Comparison of ENCODE assay signal across 16 cellular contexts in the genomic region with DNA sequence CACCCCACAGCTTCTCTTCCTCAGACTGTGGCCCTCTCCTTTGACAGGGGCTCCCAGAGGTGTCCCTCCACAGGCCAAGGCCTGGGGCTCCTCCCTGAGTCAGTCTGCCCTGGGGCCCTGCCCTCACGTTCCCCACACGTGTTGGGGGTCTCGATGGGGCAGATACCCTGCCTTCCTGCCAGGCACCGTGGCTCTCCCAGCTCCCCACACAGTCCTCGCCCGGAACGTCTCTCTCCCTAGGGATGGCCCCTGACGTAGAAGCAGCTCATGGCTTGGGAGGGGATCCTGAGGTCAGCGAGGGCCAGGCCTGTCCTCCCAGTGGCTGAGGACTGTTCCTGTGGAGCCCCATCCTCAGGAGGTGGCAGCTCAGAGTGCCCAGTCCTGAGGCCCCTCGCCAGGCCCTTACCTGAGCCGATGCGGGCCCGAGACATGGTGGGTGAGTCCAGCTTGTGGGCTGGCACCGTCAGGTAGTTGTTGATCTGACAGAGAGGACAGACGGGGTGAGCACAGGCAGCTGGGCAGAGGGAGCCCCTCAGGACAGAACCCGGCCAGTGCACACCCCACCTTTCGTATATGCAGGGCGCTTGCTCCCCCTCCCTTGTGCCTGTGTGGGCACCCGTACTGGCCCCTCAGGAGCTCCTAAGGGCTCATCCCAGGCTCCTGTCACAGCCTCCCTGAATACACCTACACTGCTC. TPM values are rescaled to one million over a fixed set of nuclear protein-coding genes. Genes with fewer than 3 reads are reported as not detected.
DNase-seq lines count a peak whose midpoint lies in the region; ATAC-seq and TF ChIP-seq lines count a peak whose summit lies in the region.
"Had no signal": no experiment of that assay in that cellular context is flagged by ENCODE, and none has a peak within 500 bp of the region (broad histone marks: within the 10 kb centered on the region; RNA-seq: fewer than 3 reads in every experiment).

No MANE protein-coding gene starts in this region.

- in situ Hi-C loops in brain microvascular endothelial cell (cut with HindIII; ENCODE audit: low pct_ligation_motif_present, low sequenced_read_pairs), result no loop called here

- WGBS in testis, 2 donors, result 59 to 89% methylated on average over 8 to 19 of the region's 19 CpGs

- H3K36me3 Mint-ChIP-seq in activated CD8-positive, alpha-beta T cell treated with anti-CD3 and anti-CD28 coated beads, Interleukin-2, amount 10 ng/mL, durations not matched to agents 7 days and 5 days (ENCODE audit: low read depth), result peaks cover 4% of the 10 kb centered on the region
- peaks cover 8% of the 10 kb centered on the region for H3K36me3 Mint-ChIP-seq in activated CD8-positive, alpha-beta T cell treated with anti-CD3 and anti-CD28 coated beads for 36 hours (ENCODE audit: low read depth)
- peaks cover 3% of the 10 kb centered on the region for H3K36me3 Mint-ChIP-seq in mesothelial cell of epicardium

- peaks cover 21% of the 10 kb centered on the region for H3K4me1 Mint-ChIP-seq in activated CD8-positive, alpha-beta T cell treated with anti-CD3 and anti-CD28 coated beads, Interleukin-2, amount 10 ng/mL, durations not matched to agents 7 days and 5 days (ENCODE audit: low read depth)
- peaks cover 16% of the 10 kb centered on the region for H3K4me1 Mint-ChIP-seq in activated CD8-positive, alpha-beta T cell treated with anti-CD3 and anti-CD28 coated beads for 36 hours (ENCODE audit: low read depth)
- peaks cover 20% of the 10 kb centered on the region for H3K4me1 Mint-ChIP-seq in mesothelial cell of epicardium

- TF ChIP-seq POLR2A in breast epithelium (IDR thresholded peaks at IDR 0.05) (no peak), testis (IDR thresholded peaks at IDR 0.05) (no peak)

- DNase-seq in activated CD8-positive, alpha-beta T cell treated with anti-CD3 and anti-CD28 coated beads, Interleukin-2, amount 10 ng/mL, durations not matched to agents 7 days and 5 days, result no peak
- DNase-seq in activated CD8-positive, alpha-beta T cell treated with anti-CD3 and anti-CD28 coated beads for 36 hours, result no peak
- DNase-seq in breast epithelium (ENCODE audit: low spot score in 2 of 2) (no peak), mesothelial cell of epicardium (ENCODE audit: low spot score in 2 of 2, unreplicated experiment in 2 of 2) (no peak), testis (no peak), brain microvascular endothelial cell (no peak), NCI-H446 treated with DMSO at 0.1 percent for 48 hours (lab: John Stamatoyannopoulos, UW) (no peak), HPDE6-E6E7 (ENCODE audit: extremely low spot score) (no peak)
- DNase-seq: 8988T; activated CD4-positive, alpha-beta T cell treated with anti-CD3 and anti-CD28 coated beads, Interleukin-2, amount 50 U/mL, for 4 hours; islet precursor cell; NCI-H1694 treated with DMSO at 0.1 percent for 48 hours; NCI-H524; OCI-M1; stimulated activated CD4-positive, alpha-beta T cell treated with anti-CD3 and anti-CD28 coated beads, Interleukin-15, amount 100 ng/mL, for 24 hours had no signal

- H3K27ac ChIP-seq in breast epithelium, result peak overlapping the region; percentile 10 to 96
- peak overlapping the region; percentile 72 to 85 for H3K27ac ChIP-seq in testis
- H3K27ac ChIP-seq in brain microvascular endothelial cell, result no peak overlapping the region

- POLR2A ChIA-PET in activated CD8-positive, alpha-beta T cell treated with anti-CD3 and anti-CD28 coated beads, Interleukin-2, amount 10 ng/mL, durations not matched to agents 7 days and 5 days (lab: Charles Lee), result interaction anchor here (0.6 to 0.9 kb wide), 2 partner anchors 185 to 195 kb away, joined by 3 read pairs; no protein-coding TSS in a partner anchor
- POLR2A ChIA-PET in activated CD8-positive, alpha-beta T cell treated with anti-CD3 and anti-CD28 coated beads for 36 hours (lab: Charles Lee), result interaction anchor here (0.7 to 2.0 kb wide), 3 partner anchors 57 to 134 kb away, joined by 3 to 6 read pairs (median 5); a partner anchor contains a TSS

- H3K36me3 ChIP-seq in breast epithelium (no peaks in the 10 kb centered on the region), testis (ENCODE audit: low read depth, missing control alignments) (no peaks in the 10 kb centered on the region), brain microvascular endothelial cell (replicated peaks) (no peaks in the 10 kb centered on the region)

- H3K4me3 ChIP-seq in breast epithelium (no peak overlapping the region), testis (no peak overlapping the region), brain microvascular endothelial cell (ENCODE audit: low read depth, low read length) (no peak overlapping the region)

- H3K4me1 ChIP-seq in breast epithelium, result peaks cover 16 to 24% of the 10 kb centered on the region in 2 donors
- peaks cover 25% of the 10 kb centered on the region for H3K4me1 ChIP-seq in testis

- H3K4me3 Mint-ChIP-seq in activated CD8-positive, alpha-beta T cell treated with anti-CD3 and anti-CD28 coated beads, Interleukin-2, amount 10 ng/mL, durations not matched to agents 7 days and 5 days, result no peak overlapping the region
- H3K4me3 Mint-ChIP-seq in activated CD8-positive, alpha-beta T cell treated with anti-CD3 and anti-CD28 coated beads for 36 hours, result no peak overlapping the region
- no peak overlapping the region for H3K4me3 Mint-ChIP-seq in mesothelial cell of epicardium

- no peak for ATAC-seq in activated CD8-positive, alpha-beta T cell treated with anti-CD3 and anti-CD28 coated beads, Interleukin-2, amount 10 ng/mL, durations not matched to agents 7 days and 5 days
- ATAC-seq in activated CD8-positive, alpha-beta T cell treated with anti-CD3 and anti-CD28 coated beads for 36 hours, result no peak
- ATAC-seq: SK-N-SH treated with all-trans-retinoic acid at 6 μM for 48 hours had no signal

- H3K9me3 ChIP-seq in breast epithelium (no peaks in the 10 kb centered on the region), testis (no peaks in the 10 kb centered on the region)

- no peaks in the 10 kb centered on the region for H3K9me3 Mint-ChIP-seq in activated CD8-positive, alpha-beta T cell treated with anti-CD3 and anti-CD28 coated beads, Interleukin-2, amount 10 ng/mL, durations not matched to agents 7 days and 5 days (ENCODE audit: insufficient read depth)
- no peaks in the 10 kb centered on the region for H3K9me3 Mint-ChIP-seq in activated CD8-positive, alpha-beta T cell treated with anti-CD3 and anti-CD28 coated beads for 36 hours
- no peaks in the 10 kb centered on the region for H3K9me3 Mint-ChIP-seq in mesothelial cell of epicardium

- no peaks in the 10 kb centered on the region for H3K27me3 Mint-ChIP-seq in activated CD8-positive, alpha-beta T cell treated with anti-CD3 and anti-CD28 coated beads, Interleukin-2, amount 10 ng/mL, durations not matched to agents 7 days and 5 days (ENCODE audit: low read depth)
- H3K27me3 Mint-ChIP-seq in activated CD8-positive, alpha-beta T cell treated with anti-CD3 and anti-CD28 coated beads for 36 hours, result no peaks in the 10 kb centered on the region
- no peaks in the 10 kb centered on the region for H3K27me3 Mint-ChIP-seq in mesothelial cell of epicardium (ENCODE audit: low read depth)

- CTCF ChIA-PET in activated CD8-positive, alpha-beta T cell treated with anti-CD3 and anti-CD28 coated beads, Interleukin-2, amount 10 ng/mL, durations not matched to agents 7 days and 5 days (lab: Charles Lee), result interaction anchor here (1.2 to 15.2 kb wide), 7 partner anchors 11 to 294 kb away, joined by 3 to 460 read pairs (median 7); no protein-coding TSS in a partner anchor
- CTCF ChIA-PET in activated CD8-positive, alpha-beta T cell treated with anti-CD3 and anti-CD28 coated beads for 36 hours (lab: Charles Lee), result interaction anchor here (0.8 to 13.6 kb wide), 9 partner anchors 8 to 195 kb away, joined by 3 to 307 read pairs (median 4); no protein-coding TSS in a partner anchor

- no peak for TF ChIP-seq CTCF in activated CD8-positive, alpha-beta T cell treated with anti-CD3 and anti-CD28 coated beads for 36 hours (IDR thresholded peaks at IDR 0.05)
- TF ChIP-seq CTCF in breast epithelium (IDR thresholded peaks at IDR 0.05) (no peak), mesothelial cell of epicardium (IDR thresholded peaks at IDR 0.05; ENCODE audit: unreplicated experiment) (no peak), testis (IDR thresholded peaks at IDR 0.05) (no peak), brain microvascular endothelial cell (IDR thresholded peaks at IDR 0.05; ENCODE audit: low read depth, low read length, missing control alignments) (no peak)

- peak overlapping the region; percentile 57 for H3K27ac Mint-ChIP-seq in activated CD8-positive, alpha-beta T cell treated with anti-CD3 and anti-CD28 coated beads, Interleukin-2, amount 10 ng/mL, durations not matched to agents 7 days and 5 days
- H3K27ac Mint-ChIP-seq in activated CD8-positive, alpha-beta T cell treated with anti-CD3 and anti-CD28 coated beads for 36 hours, result no peak overlapping the region
- peak overlapping the region; percentile 67 for H3K27ac Mint-ChIP-seq in mesothelial cell of epicardium

- intact Hi-C loops in activated CD8-positive, alpha-beta T cell treated with anti-CD3 and anti-CD28 coated beads for 36 hours (cut with micrococcal nuclease), result loop anchor here (5.0 kb wide), 1 partner anchor 181 kb away; no protein-coding TSS in a partner anchor
- intact Hi-C loops in breast epithelium (cut with DNase I; ENCODE audit: low total_unique reads), result loop anchor here (5.0 kb wide), 1 partner anchor 181 kb away; no protein-coding TSS in a partner anchor
- intact Hi-C loops in testis (cut with DNase I; ENCODE audit: low total_unique reads), result no loop called here

- H3K27me3 ChIP-seq in breast epithelium (no peaks in the 10 kb centered on the region), testis (no peaks in the 10 kb centered on the region), brain microvascular endothelial cell (replicated peaks) (no peaks in the 10 kb centered on the region)

RNA-seq across cellular contexts. Expression of a gene that starts 54.0 kb away (rescaled TPM):
- total RNA-seq in activated CD8-positive, alpha-beta T cell treated with anti-CD3 and anti-CD28 coated beads, Interleukin-2, amount 10 ng/mL, durations not matched to agents 7 days and 5 days, result 10 to 100 TPM; 28.3 to 29.0 TPM
- 10 to 100 TPM; 14.8 to 15.3 TPM for total RNA-seq in activated CD8-positive, alpha-beta T cell treated with anti-CD3 and anti-CD28 coated beads for 36 hours
- total RNA-seq in breast epithelium (10 to 100 TPM in 2 of 3 donors, 1 to 10 TPM in 1; 6.1 to 14.2 (median 13.8) TPM), mesothelial cell of epicardium (32.5 to 34.6 TPM (median 33.9 TPM) in 3 replicates), testis (10 to 100 TPM; 16.8 to 26.4 TPM)
- polyA plus RNA-seq in testis (ENCODE audit: insufficient read depth, low read depth, low replicate concordance), result 33.5 TPM
